9 cellular contexts compared by ENCODE assay signal in the genomic region with DNA sequence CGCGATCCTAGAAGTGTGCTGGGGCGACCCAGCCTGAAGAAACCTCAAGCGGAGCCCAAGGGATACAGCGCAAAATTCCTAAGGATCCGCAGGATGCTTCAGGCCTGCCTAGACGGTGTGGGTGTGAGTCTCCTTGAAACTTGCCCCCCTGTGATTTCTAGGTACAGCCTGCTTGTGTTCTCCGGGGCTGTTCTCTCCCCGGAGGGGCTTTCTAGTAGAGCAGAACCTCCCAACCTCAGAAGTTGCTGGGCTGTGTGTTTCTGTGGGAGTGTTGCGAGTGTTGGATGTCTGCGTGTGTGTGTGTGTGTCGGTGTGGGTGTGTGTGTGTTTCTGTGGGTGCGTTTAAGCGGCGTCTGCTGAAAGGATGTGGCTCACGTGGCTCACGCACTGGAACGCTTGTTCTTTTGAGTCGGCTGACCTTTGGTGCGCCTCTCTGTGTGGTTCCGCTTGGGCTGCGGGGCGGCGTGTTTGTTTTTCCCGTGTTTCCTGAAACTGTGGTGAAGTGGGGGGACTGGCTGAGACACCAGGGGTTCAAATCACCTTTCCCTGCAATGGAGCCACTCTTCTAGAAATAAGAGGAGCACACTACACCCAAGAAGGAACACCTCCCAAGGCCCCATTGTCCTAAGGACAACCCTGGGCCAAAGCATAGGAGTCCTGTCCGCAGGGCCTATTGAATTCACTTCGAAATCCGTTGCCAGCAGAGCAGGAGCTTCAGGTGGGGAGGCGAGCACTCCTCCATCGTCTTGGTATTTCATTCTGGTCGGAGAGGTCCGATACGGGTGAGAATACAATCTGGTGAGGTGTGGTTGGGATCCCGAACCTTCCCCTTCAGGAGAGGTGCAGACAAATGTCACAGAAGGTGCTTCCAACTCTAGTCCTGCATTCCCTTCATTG. TPM values are rescaled to one million over a fixed set of nuclear protein-coding genes. Genes with fewer than 3 reads are reported as not detected.
DNase-seq lines count a peak whose midpoint lies in the region; ATAC-seq, FAIRE-seq and TF ChIP-seq lines count a peak whose summit lies in the region.
"Had no signal": no experiment of that assay in that cellular context is flagged by ENCODE, and none has a peak within 500 bp of the region (broad histone marks: within the 10 kb centered on the region; RNA-seq: fewer than 3 reads in every experiment).

No MANE protein-coding gene starts in this region.

- H3K4me3 ChIP-seq in SK-N-MC = peak overlapping the region; percentile 77
- H3K4me3 ChIP-seq: SJSA1 had no signal

- no peak overlapping the region for H3K27ac ChIP-seq in SK-N-MC
- H3K27ac ChIP-seq: SJSA1 had no signal

- no peak for ATAC-seq in GM19455 (IDR thresholded peaks at IDR 0.05; ENCODE audit: unreplicated experiment)
- no peak for ATAC-seq in HG02840 (IDR thresholded peaks at IDR 0.05; ENCODE audit: low FRiP score, unreplicated experiment)
- ATAC-seq in GM21529 (IDR thresholded peaks at IDR 0.05; ENCODE audit: unreplicated experiment) = no peak

- H3K9ac ChIP-seq in SK-N-MC (ENCODE audit: insufficient read length) = no peak overlapping the region

- no peaks in the 10 kb centered on the region for H3K9me3 ChIP-seq in SK-N-MC (ENCODE audit: low read depth, low read length)

- peak; percentile 7 for DNase-seq in GM10266 (ENCODE audit: extremely low spot score)
- no peak for DNase-seq in SK-N-MC (ENCODE audit: low read depth, low spot score)
- peak; percentile 10 to 12 for DNase-seq in frontal cortex (ENCODE audit: low spot score in 2 of 2)
- peak; percentile 65 for DNase-seq in posterior vena cava (ENCODE audit: low spot score)
- DNase-seq in iPS-NIHi7 (ENCODE audit: extremely low spot score) = no peak

- TF ChIP-seq CTCF in GM10266 (IDR thresholded peaks at IDR 0.05; ENCODE audit: control insufficient read depth, insufficient read depth, low read depth, missing control alignments) = no peak

- intact Hi-C loops in posterior vena cava (cut with DNase I) = no loop called here

- FAIRE-seq in frontal cortex (lab: Jason Lieb, UNC) = no peak

- H3K36me3 ChIP-seq in SK-N-MC (ENCODE audit: insufficient read depth, low read length) = no peaks in the 10 kb centered on the region
- H3K36me3 ChIP-seq: SJSA1 had no signal

RNA-seq across cellular contexts. Expression of a gene that starts 25.1 kb away (rescaled TPM):
- total RNA-seq in frontal cortex (40.8 TPM), posterior vena cava (1 to 10 TPM; 4.5 to 8.0 TPM)

Comparison
In these comparisons a context has a peak if more than half of its experiments do, and no peak if none do; other contexts are left out.
1. DNase-seq: peak in GM10266 (single experiment), frontal cortex (2 of 2) and posterior vena cava (single experiment); none in SK-N-MC (single experiment) and iPS-NIHi7 (single experiment).